1 cellular context compared by ENCODE assay signal in genomic region chr3:135887220-135887619, GRCh38.
TF ChIP-seq lines count a peak whose summit lies in the region.

No MANE protein-coding gene starts in this region.

TF ChIP-seq in IMR-90, 13 proteins besides CTCF, POLR2A, EP300 and RAD21:
- TF ChIP-seq RCOR1 (IDR thresholded peaks at IDR 0.05; ENCODE audit: insufficient replicate concordance, low read length) (no peak), BHLHE40 (IDR thresholded peaks at IDR 0.05; ENCODE audit: low read depth, low read length) (0 out of 2 replicates have a peak, but pooled peaks have one; percentile 21), MAFK (IDR thresholded peaks at IDR 0.05; ENCODE audit: low read depth, low read length) (no peak)
